13 cellular contexts compared by ENCODE assay signal in the genomic region with DNA sequence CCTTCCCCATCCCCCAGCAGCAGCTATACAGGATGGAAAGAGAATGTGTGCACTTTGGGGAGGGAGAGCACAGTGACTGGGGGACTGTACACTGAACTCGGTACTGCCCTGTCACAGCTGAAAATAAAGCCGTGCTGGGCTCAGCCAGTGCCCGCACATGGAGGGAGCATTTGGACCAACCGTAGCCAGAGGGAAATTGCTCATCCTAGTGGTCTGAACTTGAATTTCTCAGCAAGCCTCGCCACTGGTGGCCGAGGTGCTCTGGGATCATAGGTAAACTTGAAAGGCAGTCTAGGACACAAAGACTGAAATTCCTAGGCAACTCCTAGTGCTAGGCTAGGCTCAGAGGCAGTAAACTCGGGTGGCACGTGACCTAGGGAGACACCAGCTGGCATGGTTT.
DNase-seq lines count a peak whose midpoint lies in the region; ATAC-seq, FAIRE-seq and TF ChIP-seq lines count a peak whose summit lies in the region.
"Had no signal": no experiment of that assay in that cellular context is flagged by ENCODE, and none has a peak within 500 bp of the region (broad histone marks: within the 10 kb centered on the region; RNA-seq: fewer than 3 reads in every experiment).

No MANE protein-coding gene starts in this region.

- RAD21 ChIA-PET in HCT116 (lab: Charles Lee; ENCODE audit: low non-redundant PET in 1 of 2, low total read pairs in 2 of 2, uncharacterized antibody in 2 of 2, unreplicated experiment in 2 of 2): no interaction called here

- H3K36me3 ChIP-seq in GM23338 (ENCODE audit: insufficient read depth): no peaks in the 10 kb centered on the region
- H3K36me3 ChIP-seq in HCT116 (ENCODE audit: control insufficient read depth in 1 of 2, insufficient read depth in 2 of 2, low read length in 2 of 2): no peaks in the 10 kb centered on the region
- H3K36me3 ChIP-seq in H1 (ENCODE audit: control insufficient read depth in 2 of 4, insufficient read depth in 4 of 4, low read length in 3 of 4): peaks cover 0 to 8% (median 2%) of the 10 kb centered on the region in 4 experiments; a peak in 3 of 8 replicates

- H2AFZ ChIP-seq in GM23338 (no peak overlapping the region), HCT116 (ENCODE audit: low read depth, low read length, poor library complexity, severe bottlenecking) (no peak overlapping the region), H1 (ENCODE audit: low read length) (no peak overlapping the region)

- H4K20me1 ChIP-seq in GM23338 (replicated peaks; ENCODE audit: insufficient read depth): no peaks in the 10 kb centered on the region
- no peaks in the 10 kb centered on the region for H4K20me1 ChIP-seq in HCT116 (ENCODE audit: insufficient read depth)
- H4K20me1 ChIP-seq in H1 (replicated peaks in 1 of 2; ENCODE audit: control insufficient read depth in 1 of 2, insufficient read depth in 2 of 2, low read length in 2 of 2): no peaks in the 10 kb centered on the region
- H4K20me1 ChIP-seq: BLaER1 treated with 17β-estradiol and CSF1 and Interleukin-3, amounts not matched to agents 10 nM and 100 nM had no signal

- H3K79me1 ChIP-seq in H1 (ENCODE audit: low read depth, low read length): no peaks in the 10 kb centered on the region

- H3K4me3 Mint-ChIP-seq in GM23338 (no peak overlapping the region), osteocyte (ENCODE audit: unreplicated experiment) (no peak overlapping the region)
- H3K4me3 Mint-ChIP-seq: B cell; CD8-positive, alpha-beta T cell had no signal

- no peak overlapping the region for H3K23ac ChIP-seq in H1 (ENCODE audit: insufficient read length)

- H3K4ac ChIP-seq in H1 (replicated peaks; ENCODE audit: insufficient read length, low read depth, low read length): no peak overlapping the region

- H2BK15ac ChIP-seq in H1 (ENCODE audit: low read length): no peak overlapping the region

- TF ChIP-seq CTCF in GM23338 (conservative IDR thresholded peaks at IDR 0.05; ENCODE audit: low read depth in 2 of 2) (peak; percentile 24 to 37; a peak in 2 of 4 replicates), HCT116 (IDR thresholded peaks at IDR 0.05 in 2 of 3, conservative IDR thresholded peaks at IDR 0.05 in 1 of 3; ENCODE audit: borderline replicate concordance in 1 of 3, insufficient read depth in 1 of 3, low read depth in 2 of 3, low read length in 2 of 3) (no peak), H1 (IDR thresholded peaks at IDR 0.05; ENCODE audit: control extremely low read depth in 1 of 3, insufficient read depth in 1 of 3, low read depth in 1 of 3, low read length in 3 of 3) (peak; percentile 27 to 40 (median 31); a peak in 3 of 4 replicates), osteocyte (IDR thresholded peaks at IDR 0.05) (no peak)

- peak overlapping the region; percentile 53 for H4K8ac ChIP-seq in H1 (ENCODE audit: extremely low read depth, insufficient read depth, low read length)

- no peak for TF ChIP-seq POLR2A in HCT116 (IDR thresholded peaks at IDR 0.05; ENCODE audit: borderline replicate concordance, extremely low read depth, insufficient read depth, insufficient read length)
- no peak for TF ChIP-seq POLR2A in H1 (IDR thresholded peaks at IDR 0.05; ENCODE audit: control extremely low read depth in 1 of 2, low read depth in 2 of 2, low read length in 2 of 2)

- BruUV-seq in HCT116 (replicated peaks; lab: Mats Ljungman, UMichigan): no TSS peak

- POLR2A ChIA-PET in HCT116 (lab: Charles Lee): no interaction called here
- POLR2A ChIA-PET in H1 (lab: Charles Lee; ENCODE audit: partially characterized antibody): interaction anchor here (0.9 kb wide), 1 partner anchor 102 kb away, joined by 3 read pairs; the partner anchor contains the start of gene SEC23B

- H3K9ac ChIP-seq in HCT116 (ENCODE audit: low read length): no peak overlapping the region
- no peak overlapping the region for H3K9ac ChIP-seq in H1 (replicated peaks in 1 of 4; ENCODE audit: extremely low read depth in 1 of 4, low read depth in 3 of 4, low read length in 3 of 4)
- H3K9ac ChIP-seq: BLaER1 treated with 17β-estradiol and CSF1 and Interleukin-3, amounts not matched to agents 10 nM and 100 nM had no signal

- peak; percentile 6; the same call in 1 of the 2 replicates for TF ChIP-seq RAD21 in HCT116 (IDR thresholded peaks at IDR 0.05; ENCODE audit: low read depth)
- TF ChIP-seq RAD21 in H1 (IDR thresholded peaks at IDR 0.05 in 1 of 2, conservative IDR thresholded peaks at IDR 0.05 in 1 of 2; ENCODE audit: low read depth in 2 of 2, low read length in 2 of 2): peak in 1 of 2 experiments; percentile 47; a peak in 3 of 4 replicates

- no peaks in the 10 kb centered on the region for H3K27me3 ChIP-seq in GM23338 (ENCODE audit: insufficient read depth)
- H3K27me3 ChIP-seq in HCT116 (ENCODE audit: insufficient read depth, low read length): no peaks in the 10 kb centered on the region
- H3K27me3 ChIP-seq in H1 (replicated peaks in 1 of 4; ENCODE audit: control insufficient read depth in 3 of 4, extremely low read depth in 1 of 4, insufficient read depth in 3 of 4, low read length in 3 of 4): no peaks in the 10 kb centered on the region
- H3K27me3 ChIP-seq: BLaER1 treated with 17β-estradiol and CSF1 and Interleukin-3, amounts not matched to agents 10 nM and 100 nM had no signal

- no peak for FAIRE-seq in H1 (lab: Jason Lieb, UNC)
- FAIRE-seq: H54 had no signal

- 77% methylated on average over 8 of the region's 8 CpGs; no CpG with 5 or more reads in 1 of the 2 experiments for WGBS in H1 (ENCODE audit: extremely low coverage in 1 of 2, insufficient coverage in 1 of 2, insufficient read length in 1 of 2, insufficient replicate concordance in 2 of 2, low coverage in 1 of 2, low lambda C conversion rate in 2 of 2, missing lambda C conversion rate in 1 of 2), 2 experiments

- H3K9me3 ChIP-seq in HCT116 (ENCODE audit: control insufficient read depth in 1 of 2, insufficient read depth in 1 of 2, low read depth in 1 of 2, low read length in 2 of 2): no peaks in the 10 kb centered on the region
- no peaks in the 10 kb centered on the region for H3K9me3 ChIP-seq in H1 (ENCODE audit: insufficient read depth in 2 of 2, low read depth in 1 of 2, low read length in 1 of 2)

- intact Hi-C loops in HCT116 (cut with micrococcal nuclease): no loop called here

- H3F3A ChIP-seq in GM23338 (replicated peaks; ENCODE audit: low read depth): no peaks in the 10 kb centered on the region

- peaks cover 2% of the 10 kb centered on the region for H3K27me3 Mint-ChIP-seq in GM23338 (ENCODE audit: insufficient read depth, low read depth, poor library complexity)
- no peaks in the 10 kb centered on the region for H3K27me3 Mint-ChIP-seq in osteocyte (ENCODE audit: unreplicated experiment)
- H3K27me3 Mint-ChIP-seq: B cell had no signal

- H3K14ac ChIP-seq in H1 (ENCODE audit: insufficient read length): no peak overlapping the region

- H3K4me1 ChIP-seq in GM23338 (ENCODE audit: insufficient read depth) (no peaks in the 10 kb centered on the region), HCT116 (ENCODE audit: control insufficient read depth in 1 of 2, insufficient read depth in 2 of 2, low read length in 2 of 2) (no peaks in the 10 kb centered on the region), H1 (replicated peaks in 1 of 4; ENCODE audit: control insufficient read depth in 3 of 4, insufficient read depth in 4 of 4, low read length in 3 of 4) (peaks cover 0 to 2% (median 0%) of the 10 kb centered on the region in 4 experiments; a peak in 1 of 7 replicates)

- H3K27ac ChIP-seq in GM23338 (ENCODE audit: low read depth) (0 out of 2 replicates have a peak overlapping the region, but pooled peaks have one; percentile 14), HCT116 (ENCODE audit: low read depth, low read length) (no peak overlapping the region), H1 (ENCODE audit: low read depth, low read length) (no peak overlapping the region)
- H3K27ac ChIP-seq: BLaER1 treated with 17β-estradiol and CSF1 and Interleukin-3, amounts not matched to agents 10 nM and 100 nM had no signal

- H3K27ac Mint-ChIP-seq in GM23338: peak overlapping the region; percentile 31; the same call in 1 of the 2 replicates
- no peak overlapping the region for H3K27ac Mint-ChIP-seq in osteocyte (ENCODE audit: unreplicated experiment)
- H3K27ac Mint-ChIP-seq in activated naive CD4-positive, alpha-beta T cell treated with anti-CD3 and anti-CD28 coated beads, Interleukin-2, amount 50 U/mL, for 72 hours: no peak overlapping the region
- H3K27ac Mint-ChIP-seq: B cell; CD8-positive, alpha-beta T cell had no signal

- no peaks in the 10 kb centered on the region for H3K79me2 ChIP-seq in GM23338 (replicated peaks; ENCODE audit: insufficient read depth)
- no peaks in the 10 kb centered on the region for H3K79me2 ChIP-seq in HCT116 (ENCODE audit: insufficient read depth, low read length)
- H3K79me2 ChIP-seq in H1 (ENCODE audit: control insufficient read depth in 1 of 2, insufficient read depth in 2 of 2, low read length in 2 of 2): no peaks in the 10 kb centered on the region

- no peaks in the 10 kb centered on the region; the same call in 1 of the 2 replicates for H3K23me2 ChIP-seq in H1 (ENCODE audit: low read depth, low read length)

- no peak overlapping the region for H4K91ac ChIP-seq in H1 (replicated peaks; ENCODE audit: insufficient read length, low read length)

- peak; percentile 94 for ATAC-seq in GM23338
- 0 out of 2 replicates have a peak, but pooled peaks have one; percentile 36 for ATAC-seq in HCT116
- no peak for ATAC-seq in activated naive CD4-positive, alpha-beta T cell treated with anti-CD3 and anti-CD28 coated beads, Interleukin-2, amount 50 U/mL, for 72 hours
- ATAC-seq: CD8-positive, alpha-beta T cell had no signal

- no peak overlapping the region for H3K18ac ChIP-seq in H1 (ENCODE audit: extremely low read depth, low read length)

- H3K9me2 ChIP-seq in GM23338 (ENCODE audit: insufficient read depth) (no peaks in the 10 kb centered on the region), HCT116 (ENCODE audit: insufficient read depth) (no peaks in the 10 kb centered on the region)

- no peak overlapping the region for H2BK5ac ChIP-seq in H1 (ENCODE audit: low read depth, low read length)

- no peak overlapping the region for H2BK120ac ChIP-seq in H1 (replicated peaks; ENCODE audit: low read depth, low read length)

- H2AK5ac ChIP-seq in H1 (ENCODE audit: low read depth, low read length): no peak overlapping the region; the same call in 1 of the 2 replicates

- no peak overlapping the region for H3K56ac ChIP-seq in H1 (replicated peaks; ENCODE audit: insufficient read length, low read depth, low read length)

- CTCF ChIA-PET in HCT116 (lab: Charles Lee): no interaction called here
- CTCF ChIA-PET in H1 (lab: Charles Lee; ENCODE audit: partially characterized antibody): interaction anchor here (0.7 to 2.6 kb wide), 4 partner anchors 9 to 215 kb away, joined by 3 to 9 read pairs (median 3); no protein-coding TSS in a partner anchor

- H3K36me3 Mint-ChIP-seq in GM23338 (ENCODE audit: low read depth) (peaks cover 32% of the 10 kb centered on the region), osteocyte (ENCODE audit: unreplicated experiment) (no peaks in the 10 kb centered on the region)
- H3K36me3 Mint-ChIP-seq in activated naive CD4-positive, alpha-beta T cell treated with anti-CD3 and anti-CD28 coated beads, Interleukin-2, amount 50 U/mL, for 72 hours: peaks cover 0 to 16% of the 10 kb centered on the region in 2 donors

- H3K9me3 Mint-ChIP-seq in GM23338 (peaks cover 2% of the 10 kb centered on the region; the same call in 1 of the 3 replicates), osteocyte (ENCODE audit: unreplicated experiment) (no peaks in the 10 kb centered on the region)
- H3K9me3 Mint-ChIP-seq in activated naive CD4-positive, alpha-beta T cell treated with anti-CD3 and anti-CD28 coated beads, Interleukin-2, amount 50 U/mL, for 72 hours: no peaks in the 10 kb centered on the region
- H3K9me3 Mint-ChIP-seq: CD8-positive, alpha-beta T cell had no signal

- TF ChIP-seq EP300 in H1 (IDR thresholded peaks at IDR 0.05; ENCODE audit: borderline replicate concordance in 1 of 2, low read depth in 2 of 2, low read length in 2 of 2): no peak

- H3K4me1 Mint-ChIP-seq in GM23338 (peaks cover 5% of the 10 kb centered on the region), osteocyte (ENCODE audit: unreplicated experiment) (no peaks in the 10 kb centered on the region)
- H3K4me1 Mint-ChIP-seq: B cell had no signal

- DNase-seq in GM23338 (ENCODE audit: low spot score): peak; percentile 70
- DNase-seq in HCT116 (ENCODE audit: low read depth, low spot score): no peak
- DNase-seq in H1 (ENCODE audit: low read depth in 1 of 2, low spot score in 2 of 2): no peak
- peak; percentile 66 for DNase-seq in osteocyte (ENCODE audit: extremely low spot score, unreplicated experiment)
- no peak for DNase-seq in superior temporal gyrus (ENCODE audit: extremely low spot score)
- no peak for DNase-seq in activated naive CD4-positive, alpha-beta T cell treated with anti-CD3 and anti-CD28 coated beads, Interleukin-2, amount 50 U/mL, for 72 hours (ENCODE audit: low spot score in 2 of 2)
- DNase-seq: Calu3; CD8-positive, alpha-beta T cell; DMS79 treated with DMSO at 0.1 percent for 48 hours; GF-D8 had no signal

- H3K4me3 ChIP-seq in GM23338 (no peak overlapping the region), HCT116 (replicated peaks in 1 of 2; ENCODE audit: low read depth in 1 of 2, low read length in 2 of 2) (no peak overlapping the region), H1 (ENCODE audit: extremely low read depth in 1 of 4, insufficient read depth in 2 of 4, low read depth in 3 of 4, low read length in 4 of 4) (no peak overlapping the region)
- H3K4me3 ChIP-seq: BLaER1 treated with 17β-estradiol and CSF1 and Interleukin-3, amounts not matched to agents 10 nM and 100 nM had no signal

- no peak overlapping the region; the same call in 1 of the 2 replicates for H2BK12ac ChIP-seq in H1 (ENCODE audit: low read depth, low read length)

- H4K5ac ChIP-seq in H1 (ENCODE audit: insufficient read length, low read depth, low read length): no peak overlapping the region

- no peak overlapping the region for H3K4me2 ChIP-seq in GM23338
- H3K4me2 ChIP-seq in HCT116 (ENCODE audit: low read length): no peak overlapping the region
- no peak overlapping the region for H3K4me2 ChIP-seq in H1 (ENCODE audit: insufficient read depth in 1 of 2, low read depth in 2 of 2, low read length in 2 of 2)
- H3K4me2 ChIP-seq: BLaER1 treated with 17β-estradiol and CSF1 and Interleukin-3, amounts not matched to agents 10 nM and 100 nM had no signal

- H2BK20ac ChIP-seq in H1 (ENCODE audit: low read length): no peak overlapping the region

Comparison
In these comparisons a context has a peak if more than half of its experiments do, and no peak if none do; other contexts are left out.
1. ATAC-seq: peak in GM23338 (single experiment) and HCT116 (single experiment); none in activated naive CD4-positive, alpha-beta T cell treated with anti-CD3 and anti-CD28 coated beads, Interleukin-2, amount 50 U/mL, for 72 hours (0 of 2).
2. DNase-seq: peak in GM23338 (single experiment) and osteocyte (single experiment); none in HCT116 (single experiment), H1 (0 of 2), superior temporal gyrus (single experiment) and activated naive CD4-positive, alpha-beta T cell treated with anti-CD3 and anti-CD28 coated beads, Interleukin-2, amount 50 U/mL, for 72 hours (0 of 2).
3. CTCF ChIP-seq: peak in GM23338 (2 of 2) and H1 (3 of 3); none in HCT116 (0 of 3) and osteocyte (single experiment).